8 cellular contexts compared by ENCODE assay signal in genomic region chr17:8192070-8192815, GRCh38. TPM values are rescaled to one million over a fixed set of nuclear protein-coding genes. Genes with fewer than 3 reads are reported as not detected.
DNase-seq lines count a peak whose midpoint lies in the region; ATAC-seq and TF ChIP-seq lines count a peak whose summit lies in the region.

No MANE protein-coding gene starts in this region.

- no peaks in the 10 kb centered on the region for H3F3A ChIP-seq in PC-3 (ENCODE audit: low read length, unreplicated experiment)

- H3K4me3 ChIP-seq in PC-3 (ENCODE audit: low read length) (no peak overlapping the region), neuron (ENCODE audit: low read length) (peak overlapping the region; percentile 45)

- ATAC-seq in PC-3 (no peak), GM19452 (IDR thresholded peaks at IDR 0.05; ENCODE audit: unreplicated experiment) (no peak)
- peak; percentile 6 for ATAC-seq in activated naive CD8-positive, alpha-beta T cell treated with anti-CD3 and anti-CD28 coated beads, Interleukin-2, amount 50 U/mL, for 24 hours

- no peak overlapping the region for H3K9ac ChIP-seq in PC-3 (ENCODE audit: low read length)

- DNase-seq in NCI-H1092 treated with DMSO at 0.1 percent for 48 hours (lab: John Stamatoyannopoulos, UW) = peak; percentile 18
- no peak for DNase-seq in NCI-H1092 (lab: John Stamatoyannopoulos, UW)
- DNase-seq in HuH-7 (ENCODE audit: low spot score) = peak; percentile 81
- peak; percentile 42 for DNase-seq in PC-3
- DNase-seq in activated naive CD8-positive, alpha-beta T cell treated with anti-CD3 and anti-CD28 coated beads, Interleukin-2, amount 50 U/mL, for 24 hours = peak; percentile 57
- DNase-seq in glutamatergic neuron = peak; percentile 70

- H3K79me2 ChIP-seq in PC-3 (ENCODE audit: low read length) = peaks cover 16% of the 10 kb centered on the region

- intact Hi-C loops in PC-3 (cut with micrococcal nuclease) = no loop called here

- H3K4me2 ChIP-seq in PC-3 (ENCODE audit: low read length) = no peak overlapping the region

- H3K36me3 Mint-ChIP-seq in activated naive CD8-positive, alpha-beta T cell treated with anti-CD3 and anti-CD28 coated beads, Interleukin-2, amount 50 U/mL, for 24 hours (ENCODE audit: low read depth) = no peaks in the 10 kb centered on the region
- no peaks in the 10 kb centered on the region for H3K36me3 Mint-ChIP-seq in glutamatergic neuron (ENCODE audit: unreplicated experiment)

- CTCF ChIA-PET in PC-3 (lab: Charles Lee) = no interaction called here

- POLR2A ChIA-PET in PC-3 (lab: Charles Lee; ENCODE audit: unreplicated experiment) = no interaction called here

- H3K9me3 Mint-ChIP-seq in activated naive CD8-positive, alpha-beta T cell treated with anti-CD3 and anti-CD28 coated beads, Interleukin-2, amount 50 U/mL, for 24 hours = no peaks in the 10 kb centered on the region
- peaks cover 9% of the 10 kb centered on the region for H3K9me3 Mint-ChIP-seq in glutamatergic neuron (ENCODE audit: unreplicated experiment)

- H3K27me3 Mint-ChIP-seq in activated naive CD8-positive, alpha-beta T cell treated with anti-CD3 and anti-CD28 coated beads, Interleukin-2, amount 50 U/mL, for 24 hours = no peaks in the 10 kb centered on the region
- peaks cover 10% of the 10 kb centered on the region for H3K27me3 Mint-ChIP-seq in glutamatergic neuron (ENCODE audit: unreplicated experiment)

- TF ChIP-seq CTCF in PC-3 (conservative IDR thresholded peaks at IDR 0.05; ENCODE audit: low read depth, low read length) (no peak), glutamatergic neuron (IDR thresholded peaks at IDR 0.05; ENCODE audit: partially characterized antibody, unreplicated experiment) (no peak)

- H3K9me2 ChIP-seq in PC-3 (replicated peaks; ENCODE audit: low read length) = no peaks in the 10 kb centered on the region

- H4K20me1 ChIP-seq in PC-3 (ENCODE audit: low read length) = no peaks in the 10 kb centered on the region

- H3K9me3 ChIP-seq in PC-3 (ENCODE audit: low read length) (no peaks in the 10 kb centered on the region), neuron (ENCODE audit: low read length) (no peaks in the 10 kb centered on the region)

- H2AFZ ChIP-seq in PC-3 (ENCODE audit: low read length) = no peak overlapping the region
- no peak overlapping the region for H2AFZ ChIP-seq in neuron (ENCODE audit: low read depth, low read length)

- no peaks in the 10 kb centered on the region for H3K36me3 ChIP-seq in PC-3 (ENCODE audit: low read depth, low read length)
- no peaks in the 10 kb centered on the region for H3K36me3 ChIP-seq in neuron (ENCODE audit: insufficient read depth, low read length)

- no peaks in the 10 kb centered on the region for H3K27me3 ChIP-seq in PC-3 (ENCODE audit: low read length)
- no peaks in the 10 kb centered on the region for H3K27me3 ChIP-seq in neuron (ENCODE audit: insufficient read depth, low read length)

- no peak overlapping the region for H3K27ac ChIP-seq in PC-3 (ENCODE audit: low read length)

- H3K4me1 ChIP-seq in PC-3 (ENCODE audit: insufficient read depth, low read length) (peaks cover 19% of the 10 kb centered on the region), neuron (ENCODE audit: insufficient read depth, low read length) (peaks cover 20% of the 10 kb centered on the region)

- H3K27ac Mint-ChIP-seq in activated naive CD8-positive, alpha-beta T cell treated with anti-CD3 and anti-CD28 coated beads, Interleukin-2, amount 50 U/mL, for 24 hours = no peak overlapping the region
- H3K27ac Mint-ChIP-seq in glutamatergic neuron (ENCODE audit: unreplicated experiment) = no peak overlapping the region

- H3K4me1 Mint-ChIP-seq in activated naive CD8-positive, alpha-beta T cell treated with anti-CD3 and anti-CD28 coated beads, Interleukin-2, amount 50 U/mL, for 24 hours = peaks cover 22% of the 10 kb centered on the region
- H3K4me1 Mint-ChIP-seq in glutamatergic neuron (ENCODE audit: low read depth, unreplicated experiment) = peaks cover 6% of the 10 kb centered on the region

- no TSS peak for BruUV-seq in PC-3 (replicated peaks; lab: Mats Ljungman, UMichigan)

- H3K4me3 Mint-ChIP-seq in activated naive CD8-positive, alpha-beta T cell treated with anti-CD3 and anti-CD28 coated beads, Interleukin-2, amount 50 U/mL, for 24 hours = no peak overlapping the region
- H3K4me3 Mint-ChIP-seq in glutamatergic neuron (ENCODE audit: unreplicated experiment) = no peak overlapping the region

RNA-seq across cellular contexts. Expression of gene BORCS6, which starts 2.3 kb away (rescaled TPM):
- total RNA-seq in PC-3 (2014; rRNA removed) = 5.9 and 7.3 TPM in 2 replicates
- total RNA-seq in glutamatergic neuron (ENCODE audit: unreplicated experiment) = 14.2 TPM

RNA-seq across cellular contexts. Expression of gene TMEM107, which starts 16.1 kb away (rescaled TPM):
- total RNA-seq in PC-3 (2014; rRNA removed) (19.0 and 26.6 TPM in 2 replicates), glutamatergic neuron (ENCODE audit: unreplicated experiment) (12.8 TPM)

RNA-seq across cellular contexts. Expression of gene AURKB, which starts 18.1 kb away (rescaled TPM):
- total RNA-seq in PC-3 (2014; rRNA removed) (72.3 and 82.9 TPM in 2 replicates), glutamatergic neuron (ENCODE audit: unreplicated experiment) (17.3 TPM)

RNA-seq across cellular contexts. Expression of gene VAMP2, which starts 29.5 kb away (rescaled TPM):
- 5.0 and 18.0 TPM in 2 replicates for total RNA-seq in PC-3 (2014; rRNA removed)
- 117 TPM for total RNA-seq in glutamatergic neuron (ENCODE audit: unreplicated experiment)

RNA-seq across cellular contexts. Expression of gene PER1, which starts 40.0 kb away (rescaled TPM):
- total RNA-seq in PC-3 (2014; rRNA removed) = 25.0 and 47.2 TPM in 2 replicates
- 64.6 TPM for total RNA-seq in glutamatergic neuron (ENCODE audit: unreplicated experiment)
